Comparison of ENCODE assay signal across 22 cellular contexts in the genomic region with DNA sequence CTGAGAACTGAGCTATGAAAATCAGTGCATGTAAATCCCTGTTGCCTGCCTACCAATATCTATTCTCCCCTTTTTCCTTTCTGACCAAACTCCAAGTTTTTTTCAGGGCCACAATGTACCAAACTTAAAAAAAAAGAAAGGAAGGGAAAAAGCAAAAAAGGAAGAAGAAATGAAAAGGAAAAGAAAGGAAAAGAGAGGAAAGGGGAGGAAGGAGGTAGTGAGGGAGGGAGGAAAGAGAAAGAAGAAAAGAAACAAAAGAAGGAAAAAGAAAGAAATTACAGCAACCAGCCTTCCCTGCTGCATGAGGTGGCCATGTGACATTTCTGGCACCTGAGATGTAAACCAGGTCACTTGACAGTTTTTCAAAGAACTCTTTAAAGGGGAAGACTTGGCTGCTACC. TPM values are rescaled to one million over a fixed set of nuclear protein-coding genes. Genes with fewer than 3 reads are reported as not detected.
DNase-seq lines count a peak whose midpoint lies in the region; ATAC-seq, FAIRE-seq and TF ChIP-seq lines count a peak whose summit lies in the region.
"Had no signal": no experiment of that assay in that cellular context is flagged by ENCODE, and none has a peak within 500 bp of the region (broad histone marks: within the 10 kb centered on the region; RNA-seq: fewer than 3 reads in every experiment).

No MANE protein-coding gene starts in this region.

- H3K4me3 Mint-ChIP-seq in astrocyte (ENCODE audit: unreplicated experiment) (no peak overlapping the region), nephron (peak overlapping the region; percentile 62 to 63 (median 63))
- H3K4me3 Mint-ChIP-seq: CD4-positive, alpha-beta memory T cell had no signal

- ATAC-seq in heart left ventricle = no peak
- ATAC-seq: A549 had no signal

- no peak for TF ChIP-seq POLR2A in heart left ventricle (IDR thresholded peaks at IDR 0.05)

- no peaks in the 10 kb centered on the region for H3K9me3 ChIP-seq in HEK293 (ENCODE audit: control insufficient read depth, insufficient read depth, low read depth, low read length)
- no peaks in the 10 kb centered on the region for H3K9me3 ChIP-seq in astrocyte (ENCODE audit: insufficient read depth, low read depth, low read length)
- no peaks in the 10 kb centered on the region for H3K9me3 ChIP-seq in hepatocyte (ENCODE audit: low read depth)
- H3K9me3 ChIP-seq in heart left ventricle = no peaks in the 10 kb centered on the region
- H3K9me3 ChIP-seq: A549, BE2C, HAP-1 had no signal

- POLR2A ChIA-PET in HEK293 (lab: Yijun Ruan, JAX) = no interaction called here

- H4K20me1 ChIP-seq in astrocyte (ENCODE audit: insufficient read depth, low read length) (peaks cover 45% of the 10 kb centered on the region), hepatocyte (ENCODE audit: insufficient read depth, poor library complexity, severe bottlenecking) (peaks cover 66% of the 10 kb centered on the region)

- H3K79me2 ChIP-seq in astrocyte (ENCODE audit: insufficient read depth, low read length) (peaks cover 52% of the 10 kb centered on the region), hepatocyte (peaks cover 86% of the 10 kb centered on the region)

- H2AFZ ChIP-seq in astrocyte (ENCODE audit: low read depth, low read length) (no peak overlapping the region), hepatocyte (no peak overlapping the region)

- H3K27me3 ChIP-seq in astrocyte (ENCODE audit: insufficient read depth, low read length) (no peaks in the 10 kb centered on the region), hepatocyte (no peaks in the 10 kb centered on the region), heart left ventricle (peaks cover 0 to 22% (median 0%) of the 10 kb centered on the region in 9 donors)
- H3K27me3 ChIP-seq: BE2C had no signal

- H3K27ac Mint-ChIP-seq in astrocyte (ENCODE audit: unreplicated experiment) = peak overlapping the region; percentile 47
- peak overlapping the region in 1 of 3 experiments; percentile 64 for H3K27ac Mint-ChIP-seq in nephron
- H3K27ac Mint-ChIP-seq: CD4-positive, alpha-beta memory T cell had no signal

- no peaks in the 10 kb centered on the region for H3K9me2 ChIP-seq in hepatocyte (replicated peaks; ENCODE audit: insufficient read depth)

- no peak for DNase-seq in astrocyte (ENCODE audit: low read depth)
- no peak for DNase-seq in hepatocyte (ENCODE audit: low spot score)
- no peak for DNase-seq in NCI-H2196 treated with DMSO at 0.1 percent for 48 hours (lab: John Stamatoyannopoulos, UW; ENCODE audit: unreplicated experiment)
- DNase-seq in posterior cingulate gyrus = no peak
- DNase-seq in heart left ventricle = no peak
- DNase-seq: 8988T; ACHN; AML-193; BE2C; Calu3; CD4-positive, alpha-beta memory T cell; COR-L47; DND-41; GOT3 had no signal

- H3K4me2 ChIP-seq in astrocyte (ENCODE audit: low read length) = no peak overlapping the region
- peak overlapping the region; percentile 84 for H3K4me2 ChIP-seq in hepatocyte
- H3K4me2 ChIP-seq: A549; BLaER1 treated with 17β-estradiol and CSF1 and Interleukin-3, amounts not matched to agents 10 nM and 100 nM had no signal

- no peak for FAIRE-seq in astrocyte (lab: Jason Lieb, UNC)
- FAIRE-seq: A549, G401.6, GM12892, H54 had no signal

- CTCF ChIA-PET in HEK293 (lab: Yijun Ruan, JAX) = interaction anchor here (1.1 to 4.6 kb wide), 2 partner anchors 169 to 302 kb away, joined by 4 to 18 read pairs; no protein-coding TSS in a partner anchor

- H3K9ac ChIP-seq in astrocyte (ENCODE audit: low read length) = no peak overlapping the region
- H3K9ac ChIP-seq: BLaER1 treated with 17β-estradiol and CSF1 and Interleukin-3, amounts not matched to agents 10 nM and 100 nM had no signal

- TF ChIP-seq CTCF in HEK293 (tag by site-specific recombination; IDR thresholded peaks at IDR 0.05) = no peak
- TF ChIP-seq CTCF in astrocyte (IDR thresholded peaks at IDR 0.05; ENCODE audit: insufficient read depth, low read depth, low read length) = no peak
- TF ChIP-seq CTCF in hepatocyte (IDR thresholded peaks at IDR 0.05; ENCODE audit: poor library complexity) = no peak
- no peak for TF ChIP-seq CTCF in nephron (IDR thresholded peaks at IDR 0.05; ENCODE audit: unreplicated experiment in 3 of 3)
- no peak for TF ChIP-seq CTCF in heart left ventricle (IDR thresholded peaks at IDR 0.05)

- H3K27me3 Mint-ChIP-seq in astrocyte (ENCODE audit: low read depth, unreplicated experiment) (no peaks in the 10 kb centered on the region), nephron (ENCODE audit: low read depth) (no peaks in the 10 kb centered on the region)

- H3K9me3 Mint-ChIP-seq in astrocyte (ENCODE audit: unreplicated experiment) = no peaks in the 10 kb centered on the region
- no peaks in the 10 kb centered on the region for H3K9me3 Mint-ChIP-seq in nephron

- H3K4me3 ChIP-seq in HEK293 (ENCODE audit: low read depth, low read length) (no peak overlapping the region), astrocyte (ENCODE audit: insufficient read depth, low read depth, low read length) (no peak overlapping the region), hepatocyte (no peak overlapping the region), heart left ventricle (no peak overlapping the region)
- H3K4me3 ChIP-seq: A549; BLaER1 treated with 17β-estradiol and CSF1 and Interleukin-3, amounts not matched to agents 10 nM and 100 nM; HAP-1 had no signal

- H3K36me3 Mint-ChIP-seq in astrocyte (ENCODE audit: low read depth, unreplicated experiment) (peaks cover 5% of the 10 kb centered on the region), nephron (ENCODE audit: low read depth) (peaks cover 40% of the 10 kb centered on the region)
- H3K36me3 Mint-ChIP-seq: CD4-positive, alpha-beta memory T cell had no signal

- H3K36me3 ChIP-seq in HEK293 (ENCODE audit: control insufficient read depth in 2 of 2, insufficient read depth in 1 of 2, low read length in 2 of 2) (peaks cover 0 to 12% of the 10 kb centered on the region in 2 experiments; a peak in 1 of 3 replicates), astrocyte (ENCODE audit: insufficient read depth, low read length) (no peaks in the 10 kb centered on the region), hepatocyte (replicated peaks; ENCODE audit: insufficient read depth, low read depth) (no peaks in the 10 kb centered on the region), heart left ventricle (no peaks in the 10 kb centered on the region)

- H3K27ac ChIP-seq in HEK293 (ENCODE audit: extremely low read depth, low read depth, low read length) (no peak overlapping the region), astrocyte (ENCODE audit: low read depth, low read length) (no peak overlapping the region), hepatocyte (no peak overlapping the region), heart left ventricle (no peak overlapping the region)
- H3K27ac ChIP-seq: A549; BLaER1 treated with 17β-estradiol and CSF1 and Interleukin-3, amounts not matched to agents 10 nM and 100 nM had no signal

- intact Hi-C loops in posterior cingulate gyrus (cut with DNase I) = loop anchor here (10.0 kb wide), 1 partner anchor 169 kb away; no protein-coding TSS in a partner anchor
- intact Hi-C loops in heart left ventricle (cut with DNase I) = loop anchor here in 3 of 10 donors (5.0 to 10.0 kb wide), 2 partner anchors 51 to 74 kb away; no protein-coding TSS in a partner anchor

- H3K4me1 Mint-ChIP-seq in astrocyte (ENCODE audit: low read depth, unreplicated experiment) = peaks cover 10% of the 10 kb centered on the region
- peaks cover 67% of the 10 kb centered on the region for H3K4me1 Mint-ChIP-seq in nephron

- H3K4me1 ChIP-seq in HEK293 (ENCODE audit: control insufficient read depth, insufficient read depth, low read length) (no peaks in the 10 kb centered on the region), astrocyte (ENCODE audit: insufficient read depth, low read length) (peaks cover 10% of the 10 kb centered on the region), hepatocyte (ENCODE audit: insufficient read depth) (peaks cover 37% of the 10 kb centered on the region), heart left ventricle (peaks cover 0 to 31% (median 11%) of the 10 kb centered on the region in 12 donors)

TF ChIP-seq in HEK293, 187 proteins besides CTCF, POLR2A, EP300 and RAD21:
- TF ChIP-seq ZNF366 (tag by site-specific recombination; conservative IDR thresholded peaks at IDR 0.05) (peak; percentile 62; the same call in 1 of the 2 replicates), MZF1 (tag by site-specific recombination; IDR thresholded peaks at IDR 0.05; ENCODE audit: borderline replicate concordance) (no peak), PRDM1 (tag by site-specific recombination; IDR thresholded peaks at IDR 0.05) (peak; percentile 92)

RNA-seq across cellular contexts. Expression of a gene that starts 4.4 kb away (rescaled TPM):
- total RNA-seq in astrocyte (11.1 and 12.5 TPM in 2 replicates), hepatocyte (21.8 and 23.9 TPM in 2 replicates), heart left ventricle (10 to 100 TPM in 8 of 9 donors, 1 to 10 TPM in 1; 9.6 to 30.7 (median 22.9) TPM)
- polyA plus RNA-seq in hepatocyte (22.4 and 27.4 TPM in 2 replicates), heart left ventricle (1 to 10 TPM; 5.9 to 9.8 TPM)
- total RNA-seq: CD4-positive, alpha-beta memory T cell had no signal
- polyA plus RNA-seq: CD4-positive, alpha-beta memory T cell had no signal
